ENCODE assay signal across 9 cellular contexts in the genomic region with DNA sequence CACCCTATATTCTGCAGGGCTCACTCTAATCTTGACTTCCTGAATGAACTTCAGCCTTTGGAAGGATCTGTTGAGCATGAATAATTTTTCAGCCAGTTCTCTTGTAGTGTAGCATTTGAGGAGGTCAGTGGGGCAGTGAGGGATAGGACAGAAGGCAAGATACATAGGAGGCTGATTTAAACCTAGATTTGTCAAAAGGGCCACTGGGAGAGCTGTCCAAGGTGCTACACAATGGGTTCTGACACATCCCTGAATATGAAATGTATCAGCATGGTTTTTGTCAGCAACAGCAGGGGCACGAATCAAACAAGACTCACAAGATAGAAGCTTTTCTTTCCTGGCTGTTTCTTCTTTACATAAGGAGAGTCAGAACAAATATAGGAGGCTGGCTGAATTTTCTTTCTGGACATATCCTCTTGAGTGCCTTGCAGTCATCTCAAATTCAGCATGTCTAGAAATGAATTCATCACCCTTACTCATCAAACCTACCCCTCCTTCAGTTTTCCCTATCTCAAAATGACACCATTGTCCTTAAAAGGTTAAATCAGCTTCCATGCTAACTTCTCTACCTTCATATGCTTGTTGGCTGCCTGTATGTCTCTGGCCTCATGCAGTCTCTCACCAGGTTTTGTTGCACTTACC.
DNase-seq lines count a peak whose midpoint lies in the region; TF ChIP-seq lines count a peak whose summit lies in the region.
"Had no signal": no experiment of that assay in that cellular context is flagged by ENCODE, and none has a peak within 500 bp of the region (broad histone marks: within the 10 kb centered on the region; RNA-seq: fewer than 3 reads in every experiment).

No MANE protein-coding gene starts in this region.

- H3K4me1 Mint-ChIP-seq in activated T-helper 2 cell treated with anti-CD3 and anti-CD28 coated beads, Interferon-gamma antibody, Interleukin-2, Interleukin-4, amounts not matched to agents 10 μg/mL and 5 μg/mL and 100 μg/mL, durations not matched to agents 14 hours and 24 hours and 36 hours (ENCODE audit: low read depth): no peaks in the 10 kb centered on the region
- no peaks in the 10 kb centered on the region for H3K4me1 Mint-ChIP-seq in glutamatergic neuron (ENCODE audit: low read depth, unreplicated experiment)

- H3K9me3 Mint-ChIP-seq in activated T-helper 2 cell treated with anti-CD3 and anti-CD28 coated beads, Interferon-gamma antibody, Interleukin-2, Interleukin-4, amounts not matched to agents 10 μg/mL and 5 μg/mL and 100 μg/mL, durations not matched to agents 14 hours and 24 hours and 36 hours: no peaks in the 10 kb centered on the region
- H3K9me3 Mint-ChIP-seq in glutamatergic neuron (ENCODE audit: unreplicated experiment): no peaks in the 10 kb centered on the region

- peak; percentile 62 for DNase-seq in AG20443 (ENCODE audit: low spot score)
- DNase-seq in HK-2 (ENCODE audit: unreplicated experiment): peak; percentile 18
- peak; percentile 6 for DNase-seq in T1000 (lab: John Stamatoyannopoulos, UW)
- peak; percentile 12 for DNase-seq in glomerular visceral epithelial cell (ENCODE audit: extremely low spot score)
- no peak for DNase-seq in NCI-H510A (lab: John Stamatoyannopoulos, UW)
- DNase-seq in activated T-helper 2 cell treated with anti-CD3 and anti-CD28 coated beads, Interferon-gamma antibody, Interleukin-2, Interleukin-4, amounts not matched to agents 10 μg/mL and 5 μg/mL and 100 μg/mL, durations not matched to agents 14 hours and 24 hours and 36 hours (ENCODE audit: low spot score): no peak
- DNase-seq in glutamatergic neuron: no peak
- DNase-seq in stimulated activated CD4-positive, alpha-beta T cell treated with anti-CD3 and anti-CD28 coated beads, Interleukin-12 subunit alpha, Interleukin-12 subunit beta, amount 100 ng/mL, for 4 hours: no peak
- DNase-seq: posterior cingulate gyrus had no signal

- H3K36me3 Mint-ChIP-seq in activated T-helper 2 cell treated with anti-CD3 and anti-CD28 coated beads, Interferon-gamma antibody, Interleukin-2, Interleukin-4, amounts not matched to agents 10 μg/mL and 5 μg/mL and 100 μg/mL, durations not matched to agents 14 hours and 24 hours and 36 hours (ENCODE audit: low read depth): no peaks in the 10 kb centered on the region
- no peaks in the 10 kb centered on the region for H3K36me3 Mint-ChIP-seq in glutamatergic neuron (ENCODE audit: unreplicated experiment)

- H3K27me3 Mint-ChIP-seq in activated T-helper 2 cell treated with anti-CD3 and anti-CD28 coated beads, Interferon-gamma antibody, Interleukin-2, Interleukin-4, amounts not matched to agents 10 μg/mL and 5 μg/mL and 100 μg/mL, durations not matched to agents 14 hours and 24 hours and 36 hours (ENCODE audit: low read depth): no peaks in the 10 kb centered on the region
- no peaks in the 10 kb centered on the region for H3K27me3 Mint-ChIP-seq in glutamatergic neuron (ENCODE audit: unreplicated experiment)

- H3K27ac Mint-ChIP-seq in activated T-helper 2 cell treated with anti-CD3 and anti-CD28 coated beads, Interferon-gamma antibody, Interleukin-2, Interleukin-4, amounts not matched to agents 10 μg/mL and 5 μg/mL and 100 μg/mL, durations not matched to agents 14 hours and 24 hours and 36 hours: no peak overlapping the region
- no peak overlapping the region for H3K27ac Mint-ChIP-seq in glutamatergic neuron (ENCODE audit: unreplicated experiment)

- no peak overlapping the region for H3K4me3 Mint-ChIP-seq in activated T-helper 2 cell treated with anti-CD3 and anti-CD28 coated beads, Interferon-gamma antibody, Interleukin-2, Interleukin-4, amounts not matched to agents 10 μg/mL and 5 μg/mL and 100 μg/mL, durations not matched to agents 14 hours and 24 hours and 36 hours (ENCODE audit: low read depth)
- no peak overlapping the region for H3K4me3 Mint-ChIP-seq in glutamatergic neuron (ENCODE audit: unreplicated experiment)

- intact Hi-C loops in activated T-helper 2 cell treated with anti-CD3 and anti-CD28 coated beads, Interferon-gamma antibody, Interleukin-2, Interleukin-4, amounts not matched to agents 10 μg/mL and 5 μg/mL and 100 μg/mL, durations not matched to agents 14 hours and 24 hours and 36 hours (cut with micrococcal nuclease): no loop called here

- no peak for TF ChIP-seq CTCF in glutamatergic neuron (IDR thresholded peaks at IDR 0.05; ENCODE audit: partially characterized antibody, unreplicated experiment)

Comparison
In these comparisons a context has a peak if more than half of its experiments do, and no peak if none do; other contexts are left out.
1. DNase-seq: peak in AG20443 (single experiment), HK-2 (single experiment), T1000 (single experiment) and glomerular visceral epithelial cell (single experiment); none in NCI-H510A (single experiment), activated T-helper 2 cell treated with anti-CD3 and anti-CD28 coated beads, Interferon-gamma antibody, Interleukin-2, Interleukin-4, amounts not matched to agents 10 μg/mL and 5 μg/mL and 100 μg/mL, durations not matched to agents 14 hours and 24 hours and 36 hours (single experiment), glutamatergic neuron (single experiment) and stimulated activated CD4-positive, alpha-beta T cell treated with anti-CD3 and anti-CD28 coated beads, Interleukin-12 subunit alpha, Interleukin-12 subunit beta, amount 100 ng/mL, for 4 hours (single experiment).